ENCODE assay signal across 9 cellular contexts in the genomic region with DNA sequence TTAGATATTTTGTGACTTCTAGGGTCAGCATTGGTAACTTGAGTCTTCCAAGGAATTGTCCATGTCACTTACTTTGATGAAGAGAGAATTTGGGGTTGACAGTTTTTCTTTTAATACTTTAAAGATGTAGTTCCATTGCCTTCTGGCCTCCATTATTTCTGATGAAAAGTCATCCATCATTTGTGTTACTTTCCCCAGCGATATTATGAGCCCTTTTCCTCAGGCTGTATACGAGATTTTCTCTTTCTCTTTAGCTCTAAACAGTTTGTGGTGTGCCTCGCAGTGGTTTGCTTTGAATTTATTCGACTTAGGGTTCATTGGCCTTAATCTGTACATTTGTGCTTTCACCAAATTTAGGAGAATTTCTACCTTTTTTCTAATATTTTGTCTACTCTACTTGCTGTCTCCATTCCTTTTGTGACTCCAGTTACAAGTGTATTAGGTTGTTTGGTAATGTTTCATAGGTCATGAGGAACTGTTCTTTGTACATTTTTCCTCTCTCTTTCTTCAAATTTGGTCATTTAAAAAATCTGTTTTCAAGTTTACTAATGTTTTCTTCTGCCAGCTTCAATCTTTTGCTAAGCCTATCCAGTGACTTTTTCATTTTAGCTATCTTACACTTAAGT.
"Had no signal": no experiment of that assay in that cellular context is flagged by ENCODE, and none has a peak within 500 bp of the region (broad histone marks: within the 10 kb centered on the region; RNA-seq: fewer than 3 reads in every experiment).

No MANE protein-coding gene starts in this region.

- H3K4me3 Mint-ChIP-seq: HFFc6 had no signal

- DNase-seq: GM23248, GOT3, H7, HFFc6, IMR-90, KBM-7 had no signal

- H3K36me3 ChIP-seq: HAP-1 had no signal

- H3K9ac ChIP-seq: GM23248, KMS-11 had no signal

- H3K27ac ChIP-seq: GM23248, HL-60, KMS-11 had no signal

- H3K4me1 ChIP-seq: HAP-1 had no signal

- H3K4me3 ChIP-seq: GM23248, HAP-1 had no signal

- H2AFZ ChIP-seq: GM23248 had no signal

- H3K4me2 ChIP-seq: KMS-11 had no signal

- H3K27ac Mint-ChIP-seq: HFFc6 had no signal
